Comparison of ENCODE assay signal across 2 cellular contexts in the genomic region with DNA sequence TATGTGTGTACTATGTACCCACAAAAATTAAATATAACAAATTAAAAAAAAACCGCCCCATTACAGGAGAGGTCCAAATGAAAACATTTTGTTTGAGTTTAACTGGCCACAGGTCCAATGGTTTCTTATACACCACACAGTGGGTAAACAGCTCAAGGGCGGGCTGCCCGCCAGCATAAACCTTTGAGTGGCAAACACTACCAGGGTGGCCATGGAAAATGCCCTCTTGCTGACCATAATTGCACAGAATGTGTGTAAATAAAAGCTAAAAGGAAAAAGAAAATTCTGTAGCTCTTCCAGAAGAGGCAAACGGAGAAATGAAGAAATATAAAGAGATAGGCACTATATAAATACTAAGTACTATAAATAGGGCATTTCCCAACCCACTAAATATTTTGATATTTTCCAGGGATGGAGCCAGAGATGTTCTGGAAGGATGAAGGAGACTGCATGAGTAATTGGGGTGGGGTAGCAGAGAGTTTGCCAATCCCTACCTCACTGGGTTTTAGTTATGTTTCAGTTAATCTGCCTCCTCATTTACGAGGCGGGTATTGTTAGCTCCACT.
TF ChIP-seq lines count a peak whose summit lies in the region.

No MANE protein-coding gene starts in this region.

TF ChIP-seq in SK-N-SH, 30 proteins besides CTCF, POLR2A, EP300 and RAD21:
- TF ChIP-seq, protein P1, sequence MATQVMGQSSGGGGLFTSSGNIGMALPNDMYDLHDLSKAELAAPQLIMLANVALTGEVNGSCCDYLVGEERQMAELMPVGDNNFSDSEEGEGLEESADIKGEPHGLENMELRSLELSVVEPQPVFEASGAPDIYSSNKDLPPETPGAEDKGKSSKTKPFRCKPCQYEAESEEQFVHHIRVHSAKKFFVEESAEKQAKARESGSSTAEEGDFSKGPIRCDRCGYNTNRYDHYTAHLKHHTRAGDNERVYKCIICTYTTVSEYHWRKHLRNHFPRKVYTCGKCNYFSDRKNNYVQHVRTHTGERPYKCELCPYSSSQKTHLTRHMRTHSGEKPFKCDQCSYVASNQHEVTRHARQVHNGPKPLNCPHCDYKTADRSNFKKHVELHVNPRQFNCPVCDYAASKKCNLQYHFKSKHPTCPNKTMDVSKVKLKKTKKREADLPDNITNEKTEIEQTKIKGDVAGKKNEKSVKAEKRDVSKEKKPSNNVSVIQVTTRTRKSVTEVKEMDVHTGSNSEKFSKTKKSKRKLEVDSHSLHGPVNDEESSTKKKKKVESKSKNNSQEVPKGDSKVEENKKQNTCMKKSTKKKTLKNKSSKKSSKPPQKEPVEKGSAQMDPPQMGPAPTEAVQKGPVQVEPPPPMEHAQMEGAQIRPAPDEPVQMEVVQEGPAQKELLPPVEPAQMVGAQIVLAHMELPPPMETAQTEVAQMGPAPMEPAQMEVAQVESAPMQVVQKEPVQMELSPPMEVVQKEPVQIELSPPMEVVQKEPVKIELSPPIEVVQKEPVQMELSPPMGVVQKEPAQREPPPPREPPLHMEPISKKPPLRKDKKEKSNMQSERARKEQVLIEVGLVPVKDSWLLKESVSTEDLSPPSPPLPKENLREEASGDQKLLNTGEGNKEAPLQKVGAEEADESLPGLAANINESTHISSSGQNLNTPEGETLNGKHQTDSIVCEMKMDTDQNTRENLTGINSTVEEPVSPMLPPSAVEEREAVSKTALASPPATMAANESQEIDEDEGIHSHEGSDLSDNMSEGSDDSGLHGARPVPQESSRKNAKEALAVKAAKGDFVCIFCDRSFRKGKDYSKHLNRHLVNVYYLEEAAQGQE (IDR thresholded peaks at IDR 0.05; ENCODE audit: low read depth, low read length) = no peak
- TF ChIP-seq SIN3A (IDR thresholded peaks at IDR 0.05; ENCODE audit: borderline replicate concordance, low read depth, low read length) (no peak), FOXJ3 (CRISPR knock-in tag; IDR thresholded peaks at IDR 0.05) (no peak), RXRA (IDR thresholded peaks at IDR 0.05; ENCODE audit: borderline replicate concordance, low read depth) (no peak), SMC3 (IDR thresholded peaks at IDR 0.05; ENCODE audit: low read depth, low read length) (no peak), MXI1 (IDR thresholded peaks at IDR 0.05; ENCODE audit: low read depth, low read length) (no peak), CHD2 (IDR thresholded peaks at IDR 0.05; ENCODE audit: low read length, partially characterized antibody) (no peak), YY1 (IDR thresholded peaks at IDR 0.05; ENCODE audit: low read depth) (no peak), RFX5 (IDR thresholded peaks at IDR 0.05; ENCODE audit: low read length) (no peak), TEAD4 (IDR thresholded peaks at IDR 0.05; ENCODE audit: borderline replicate concordance, insufficient read depth) (no peak), MEF2A (IDR thresholded peaks at IDR 0.05; ENCODE audit: borderline replicate concordance, low read depth) (no peak), NRF1 (IDR thresholded peaks at IDR 0.05; ENCODE audit: low read depth, low read length) (no peak)
- TF ChIP-seq, protein P2, sequence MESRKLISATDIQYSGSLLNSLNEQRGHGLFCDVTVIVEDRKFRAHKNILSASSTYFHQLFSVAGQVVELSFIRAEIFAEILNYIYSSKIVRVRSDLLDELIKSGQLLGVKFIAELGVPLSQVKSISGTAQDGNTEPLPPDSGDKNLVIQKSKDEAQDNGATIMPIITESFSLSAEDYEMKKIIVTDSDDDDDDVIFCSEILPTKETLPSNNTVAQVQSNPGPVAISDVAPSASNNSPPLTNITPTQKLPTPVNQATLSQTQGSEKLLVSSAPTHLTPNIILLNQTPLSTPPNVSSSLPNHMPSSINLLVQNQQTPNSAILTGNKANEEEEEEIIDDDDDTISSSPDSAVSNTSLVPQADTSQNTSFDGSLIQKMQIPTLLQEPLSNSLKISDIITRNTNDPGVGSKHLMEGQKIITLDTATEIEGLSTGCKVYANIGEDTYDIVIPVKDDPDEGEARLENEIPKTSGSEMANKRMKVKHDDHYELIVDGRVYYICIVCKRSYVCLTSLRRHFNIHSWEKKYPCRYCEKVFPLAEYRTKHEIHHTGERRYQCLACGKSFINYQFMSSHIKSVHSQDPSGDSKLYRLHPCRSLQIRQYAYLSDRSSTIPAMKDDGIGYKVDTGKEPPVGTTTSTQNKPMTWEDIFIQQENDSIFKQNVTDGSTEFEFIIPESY (IDR thresholded peaks at IDR 0.05; ENCODE audit: borderline replicate concordance, low read depth) = no peak
- TF ChIP-seq, protein P3, sequence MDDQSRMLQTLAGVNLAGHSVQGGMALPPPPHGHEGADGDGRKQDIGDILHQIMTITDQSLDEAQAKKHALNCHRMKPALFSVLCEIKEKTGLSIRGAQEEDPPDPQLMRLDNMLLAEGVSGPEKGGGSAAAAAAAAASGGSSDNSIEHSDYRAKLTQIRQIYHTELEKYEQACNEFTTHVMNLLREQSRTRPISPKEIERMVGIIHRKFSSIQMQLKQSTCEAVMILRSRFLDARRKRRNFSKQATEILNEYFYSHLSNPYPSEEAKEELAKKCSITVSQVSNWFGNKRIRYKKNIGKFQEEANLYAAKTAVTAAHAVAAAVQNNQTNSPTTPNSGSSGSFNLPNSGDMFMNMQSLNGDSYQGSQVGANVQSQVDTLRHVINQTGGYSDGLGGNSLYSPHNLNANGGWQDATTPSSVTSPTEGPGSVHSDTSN (IDR thresholded peaks at IDR 0.05) = no peak
- TF ChIP-seq, protein P4, sequence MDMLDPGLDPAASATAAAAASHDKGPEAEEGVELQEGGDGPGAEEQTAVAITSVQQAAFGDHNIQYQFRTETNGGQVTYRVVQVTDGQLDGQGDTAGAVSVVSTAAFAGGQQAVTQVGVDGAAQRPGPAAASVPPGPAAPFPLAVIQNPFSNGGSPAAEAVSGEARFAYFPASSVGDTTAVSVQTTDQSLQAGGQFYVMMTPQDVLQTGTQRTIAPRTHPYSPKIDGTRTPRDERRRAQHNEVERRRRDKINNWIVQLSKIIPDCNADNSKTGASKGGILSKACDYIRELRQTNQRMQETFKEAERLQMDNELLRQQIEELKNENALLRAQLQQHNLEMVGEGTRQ (IDR thresholded peaks at IDR 0.05; ENCODE audit: borderline replicate concordance, low read depth, low read length) = no peak
- TF ChIP-seq, protein P5, sequence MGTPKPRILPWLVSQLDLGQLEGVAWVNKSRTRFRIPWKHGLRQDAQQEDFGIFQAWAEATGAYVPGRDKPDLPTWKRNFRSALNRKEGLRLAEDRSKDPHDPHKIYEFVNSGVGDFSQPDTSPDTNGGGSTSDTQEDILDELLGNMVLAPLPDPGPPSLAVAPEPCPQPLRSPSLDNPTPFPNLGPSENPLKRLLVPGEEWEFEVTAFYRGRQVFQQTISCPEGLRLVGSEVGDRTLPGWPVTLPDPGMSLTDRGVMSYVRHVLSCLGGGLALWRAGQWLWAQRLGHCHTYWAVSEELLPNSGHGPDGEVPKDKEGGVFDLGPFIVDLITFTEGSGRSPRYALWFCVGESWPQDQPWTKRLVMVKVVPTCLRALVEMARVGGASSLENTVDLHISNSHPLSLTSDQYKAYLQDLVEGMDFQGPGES (IDR thresholded peaks at IDR 0.05; ENCODE audit: low read depth, low read length) = no peak
- TF ChIP-seq, protein P6, sequence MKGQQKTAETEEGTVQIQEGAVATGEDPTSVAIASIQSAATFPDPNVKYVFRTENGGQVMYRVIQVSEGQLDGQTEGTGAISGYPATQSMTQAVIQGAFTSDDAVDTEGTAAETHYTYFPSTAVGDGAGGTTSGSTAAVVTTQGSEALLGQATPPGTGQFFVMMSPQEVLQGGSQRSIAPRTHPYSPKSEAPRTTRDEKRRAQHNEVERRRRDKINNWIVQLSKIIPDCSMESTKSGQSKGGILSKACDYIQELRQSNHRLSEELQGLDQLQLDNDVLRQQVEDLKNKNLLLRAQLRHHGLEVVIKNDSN (IDR thresholded peaks at IDR 0.05; ENCODE audit: borderline replicate concordance, low read depth) = no peak
TF ChIP-seq in SK-N-SH: peak in this region for 0.

TF ChIP-seq in SK-N-SH treated with all-trans-retinoic acid at 6 μM for 48 hours, 23 proteins besides CTCF, POLR2A, EP300 and RAD21 (continued from another document):
- TF ChIP-seq, protein P7, sequence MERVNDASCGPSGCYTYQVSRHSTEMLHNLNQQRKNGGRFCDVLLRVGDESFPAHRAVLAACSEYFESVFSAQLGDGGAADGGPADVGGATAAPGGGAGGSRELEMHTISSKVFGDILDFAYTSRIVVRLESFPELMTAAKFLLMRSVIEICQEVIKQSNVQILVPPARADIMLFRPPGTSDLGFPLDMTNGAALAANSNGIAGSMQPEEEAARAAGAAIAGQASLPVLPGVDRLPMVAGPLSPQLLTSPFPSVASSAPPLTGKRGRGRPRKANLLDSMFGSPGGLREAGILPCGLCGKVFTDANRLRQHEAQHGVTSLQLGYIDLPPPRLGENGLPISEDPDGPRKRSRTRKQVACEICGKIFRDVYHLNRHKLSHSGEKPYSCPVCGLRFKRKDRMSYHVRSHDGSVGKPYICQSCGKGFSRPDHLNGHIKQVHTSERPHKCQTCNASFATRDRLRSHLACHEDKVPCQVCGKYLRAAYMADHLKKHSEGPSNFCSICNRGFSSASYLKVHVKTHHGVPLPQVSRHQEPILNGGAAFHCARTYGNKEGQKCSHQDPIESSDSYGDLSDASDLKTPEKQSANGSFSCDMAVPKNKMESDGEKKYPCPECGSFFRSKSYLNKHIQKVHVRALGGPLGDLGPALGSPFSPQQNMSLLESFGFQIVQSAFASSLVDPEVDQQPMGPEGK (CRISPR knock-in tag; IDR thresholded peaks at IDR 0.05; ENCODE audit: borderline replicate concordance) = no peak
- TF ChIP-seq, protein P8, sequence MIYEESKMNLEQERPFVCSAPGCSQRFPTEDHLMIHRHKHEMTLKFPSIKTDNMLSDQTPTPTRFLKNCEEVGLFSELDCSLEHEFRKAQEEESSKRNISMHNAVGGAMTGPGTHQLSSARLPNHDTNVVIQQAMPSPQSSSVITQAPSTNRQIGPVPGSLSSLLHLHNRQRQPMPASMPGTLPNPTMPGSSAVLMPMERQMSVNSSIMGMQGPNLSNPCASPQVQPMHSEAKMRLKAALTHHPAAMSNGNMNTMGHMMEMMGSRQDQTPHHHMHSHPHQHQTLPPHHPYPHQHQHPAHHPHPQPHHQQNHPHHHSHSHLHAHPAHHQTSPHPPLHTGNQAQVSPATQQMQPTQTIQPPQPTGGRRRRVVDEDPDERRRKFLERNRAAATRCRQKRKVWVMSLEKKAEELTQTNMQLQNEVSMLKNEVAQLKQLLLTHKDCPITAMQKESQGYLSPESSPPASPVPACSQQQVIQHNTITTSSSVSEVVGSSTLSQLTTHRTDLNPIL (CRISPR knock-in tag; IDR thresholded peaks at IDR 0.05; ENCODE audit: low read depth) = no peak
- TF ChIP-seq ZFP30 (CRISPR knock-in tag; IDR thresholded peaks at IDR 0.05) = no peak
- no peak for TF ChIP-seq RARB (CRISPR knock-in tag; IDR thresholded peaks at IDR 0.05)
- TF ChIP-seq ESRRG (CRISPR knock-in tag; IDR thresholded peaks at IDR 0.05) = no peak
- no peak for TF ChIP-seq ARNTL (CRISPR knock-in tag; IDR thresholded peaks at IDR 0.05; ENCODE audit: borderline replicate concordance, low read depth)
- no peak for TF ChIP-seq CSDC2 (CRISPR knock-in tag; IDR thresholded peaks at IDR 0.05)
- no peak for TF ChIP-seq ZNF70 (CRISPR knock-in tag; IDR thresholded peaks at IDR 0.05)
- no peak for TF ChIP-seq ZNF565 (CRISPR knock-in tag; conservative IDR thresholded peaks at IDR 0.05; ENCODE audit: low read depth)
